Comparison of ENCODE assay signal across 1 cellular context in genomic region chr2:145854039-145854755, GRCh38.
TF ChIP-seq lines count a peak whose summit lies in the region.

No MANE protein-coding gene starts in this region.

TF ChIP-seq in K562, 482 proteins besides CTCF, POLR2A, EP300 and RAD21 (continued from another document and continues in another):
- TF ChIP-seq STAT5A (IDR thresholded peaks at IDR 0.05; ENCODE audit: borderline replicate concordance, low read length) (peak; percentile 92), ZNF24 (IDR thresholded peaks at IDR 0.05) (no peak), CHD1 (IDR thresholded peaks at IDR 0.05; ENCODE audit: low read length) (no peak), TCF3 (CRISPR knock-in tag; IDR thresholded peaks at IDR 0.05) (no peak), RBM25 (IDR thresholded peaks at IDR 0.05; ENCODE audit: low read depth, low read length, severe bottlenecking) (no peak), MTA3 (IDR thresholded peaks at IDR 0.05; ENCODE audit: borderline replicate concordance) (no peak), ZBTB43 (CRISPR knock-in tag; IDR thresholded peaks at IDR 0.05) (no peak), TEAD2 (tag; IDR thresholded peaks at IDR 0.05) (peak; percentile 79), RFX1 (IDR thresholded peaks at IDR 0.05) (peak; percentile 50), SMAD4 (CRISPR knock-in tag; conservative IDR thresholded peaks at IDR 0.05) (peak; percentile 93), HBP1 (CRISPR knock-in tag; IDR thresholded peaks at IDR 0.05) (no peak), DMBX1 (CRISPR knock-in tag; IDR thresholded peaks at IDR 0.05; ENCODE audit: borderline replicate concordance) (peak; percentile 97), ESRRA (IDR thresholded peaks at IDR 0.05; ENCODE audit: borderline replicate concordance, low read depth) (no peak), ZKSCAN1 (IDR thresholded peaks at IDR 0.05; ENCODE audit: low read depth, low read length) (no peak), ZNF584 (CRISPR knock-in tag; IDR thresholded peaks at IDR 0.05; ENCODE audit: low read depth) (peak; percentile 81), MLLT1 (IDR thresholded peaks at IDR 0.05) (no peak), GTF2B (IDR thresholded peaks at IDR 0.05; ENCODE audit: extremely low read depth, insufficient read length) (no peak), FUS (optimal IDR thresholded peaks at IDR 0.05; ENCODE audit: low read depth, low read length) (no peak), HMGN3 (IDR thresholded peaks at IDR 0.05; ENCODE audit: borderline replicate concordance, extremely low read depth, insufficient read length, low read depth, low read length) (no peak), YBX1 (IDR thresholded peaks at IDR 0.05) (no peak), ZNF224 (CRISPR knock-in tag; IDR thresholded peaks at IDR 0.05) (no peak), BACH1 (tag; IDR thresholded peaks at IDR 0.05) (peak; percentile 53; the same call in 1 of the 2 replicates), ZNF507 (tag; conservative IDR thresholded peaks at IDR 0.05) (peak; percentile 22; the same call in 1 of the 2 replicates), MAFK (IDR thresholded peaks at IDR 0.05; ENCODE audit: low read length) (no peak), SAP30 (IDR thresholded peaks at IDR 0.05; ENCODE audit: borderline replicate concordance, insufficient read depth, low read depth, low read length, poor library complexity, severe bottlenecking) (no peak), MEF2D (tag; conservative IDR thresholded peaks at IDR 0.05; ENCODE audit: low read depth) (0 out of 2 replicates have a peak, but pooled peaks have one; percentile 73), FOXJ2 (tag; IDR thresholded peaks at IDR 0.05) (no peak), ZNF76 (CRISPR knock-in tag; IDR thresholded peaks at IDR 0.05; ENCODE audit: borderline replicate concordance) (no peak), SREBF2 (CRISPR knock-in tag; IDR thresholded peaks at IDR 0.05) (no peak), ZKSCAN8 (CRISPR knock-in tag; IDR thresholded peaks at IDR 0.05) (no peak), CEBPG (CRISPR knock-in tag; IDR thresholded peaks at IDR 0.05) (no peak), CEBPG (tag; conservative IDR thresholded peaks at IDR 0.05 in 1 of 2, IDR thresholded peaks at IDR 0.05 in 1 of 2) (no peak), SMC3 (conservative IDR thresholded peaks at IDR 0.05; ENCODE audit: insufficient read depth, low read depth, low read length) (no peak), ZBTB7A (IDR thresholded peaks at IDR 0.05; ENCODE audit: borderline replicate concordance, control insufficient read depth, low read depth, low read length) (no peak), HDAC8 (tag; IDR thresholded peaks at IDR 0.05) (peak; percentile 63; the same call in 1 of the 2 replicates), TFE3 (CRISPR knock-in tag; IDR thresholded peaks at IDR 0.05) (no peak), ATF1 (CRISPR knock-in tag; IDR thresholded peaks at IDR 0.05) (no peak), ATF1 (tag; IDR thresholded peaks at IDR 0.05) (0 out of 2 replicates have a peak, but pooled peaks have one; percentile 13), ETV6 (IDR thresholded peaks at IDR 0.05; ENCODE audit: borderline replicate concordance in 1 of 2, low read depth in 2 of 2, low read length in 1 of 2) (no peak), ETV6 (CRISPR knock-in tag; IDR thresholded peaks at IDR 0.05; ENCODE audit: borderline replicate concordance) (no peak), RFX5 (IDR thresholded peaks at IDR 0.05; ENCODE audit: low read depth, low read length) (no peak), MCM5 (IDR thresholded peaks at IDR 0.05; ENCODE audit: low read depth) (no peak), BRD9 (IDR thresholded peaks at IDR 0.05; ENCODE audit: low read depth, partially characterized antibody) (no peak), TAF9B (IDR thresholded peaks at IDR 0.05; ENCODE audit: partially characterized antibody) (no peak), TSHZ1 (CRISPR knock-in tag; IDR thresholded peaks at IDR 0.05) (0 out of 2 replicates have a peak, but pooled peaks have one; percentile 63), L3MBTL2 (IDR thresholded peaks at IDR 0.05) (no peak), ZNF780A (CRISPR knock-in tag; IDR thresholded peaks at IDR 0.05) (no peak), CBFA2T2 (conservative IDR thresholded peaks at IDR 0.05) (no peak), TCF7L2 (IDR thresholded peaks at IDR 0.05; ENCODE audit: low read depth, low read length) (no peak), ZNF592 (IDR thresholded peaks at IDR 0.05) (peak; percentile 96), ZFPM2 (CRISPR knock-in tag; IDR thresholded peaks at IDR 0.05) (no peak), ZEB2 (IDR thresholded peaks at IDR 0.05) (no peak), MLX (CRISPR knock-in tag; conservative IDR thresholded peaks at IDR 0.05) (no peak), CBX3 (IDR thresholded peaks at IDR 0.05; ENCODE audit: borderline replicate concordance in 1 of 2, low read length in 2 of 2) (no peak), KDM2B (CRISPR knock-in tag; IDR thresholded peaks at IDR 0.05) (no peak), ZNF253 (CRISPR knock-in tag; conservative IDR thresholded peaks at IDR 0.05) (no peak), SRF (CRISPR knock-in tag; IDR thresholded peaks at IDR 0.05) (peak; percentile 72 to 98; a peak in 3 of 4 replicates), ZNF134 (CRISPR knock-in tag; conservative IDR thresholded peaks at IDR 0.05) (no peak), NR2F6 (CRISPR knock-in tag; IDR thresholded peaks at IDR 0.05) (no peak), ARHGAP35 (IDR thresholded peaks at IDR 0.05; ENCODE audit: partially characterized antibody) (no peak), TFAM (CRISPR knock-in tag; conservative IDR thresholded peaks at IDR 0.05) (no peak), POLR2B (IDR thresholded peaks at IDR 0.05; ENCODE audit: low read depth, partially characterized antibody) (no peak), NR2C1 (IDR thresholded peaks at IDR 0.05) (no peak), NR2C1 (tag; IDR thresholded peaks at IDR 0.05) (peak; percentile 80), GATAD2A (IDR thresholded peaks at IDR 0.05) (no peak), ZNF140 (CRISPR knock-in tag; IDR thresholded peaks at IDR 0.05) (no peak), MCM7 (IDR thresholded peaks at IDR 0.05) (no peak), POU5F1 (IDR thresholded peaks at IDR 0.05; ENCODE audit: borderline replicate concordance, low read depth, low read length, partially characterized antibody) (no peak)
